31 cellular contexts compared by ENCODE assay signal in the genomic region with DNA sequence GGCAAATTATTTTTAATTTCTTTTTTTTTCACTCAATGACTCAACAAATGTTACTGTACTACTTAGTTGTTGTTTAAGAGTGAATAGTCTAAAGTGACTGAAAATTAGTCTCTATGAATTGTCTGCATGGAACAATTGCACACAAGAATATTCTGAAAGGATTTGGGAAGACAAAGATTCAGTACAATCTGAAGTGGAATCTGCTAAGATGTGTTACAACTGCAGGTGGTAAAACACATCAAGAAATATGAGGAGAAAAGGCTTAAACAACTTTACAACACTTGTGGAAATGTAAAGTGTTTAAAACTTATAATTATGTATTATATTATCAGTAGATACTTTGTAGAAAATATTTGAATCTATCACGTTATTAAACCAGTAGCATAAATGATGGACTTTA.
DNase-seq lines count a peak whose midpoint lies in the region; ATAC-seq, FAIRE-seq and TF ChIP-seq lines count a peak whose summit lies in the region.
"Had no signal": no experiment of that assay in that cellular context is flagged by ENCODE, and none has a peak within 500 bp of the region (broad histone marks: within the 10 kb centered on the region; RNA-seq: fewer than 3 reads in every experiment).

No MANE protein-coding gene starts in this region.

- H3K9ac ChIP-seq in HepG2 (ENCODE audit: insufficient read depth, low read depth, low read length): no peak overlapping the region
- H3K9ac ChIP-seq: BLaER1; BLaER1 treated with 17β-estradiol and CSF1 and Interleukin-3, amounts not matched to agents 10 nM and 100 nM had no signal

- ATAC-seq in HepG2: no peak
- ATAC-seq in right lobe of liver: no peak
- ATAC-seq: A549; CD8-positive, alpha-beta T cell had no signal

- no peaks in the 10 kb centered on the region for H3K79me2 ChIP-seq in HepG2 (ENCODE audit: insufficient read depth, low read length)

- H2AFZ ChIP-seq in HepG2 (ENCODE audit: low read length): no peak overlapping the region

- no TSS peak for BruUV-seq in HepG2 (replicated peaks; lab: Mats Ljungman, UMichigan)

- TF ChIP-seq CTCF in HepG2 (CRISPR knock-in tag; IDR thresholded peaks at IDR 0.05) (no peak), right lobe of liver (IDR thresholded peaks at IDR 0.05) (no peak), HEK293 (tag by site-specific recombination; IDR thresholded peaks at IDR 0.05) (no peak)

- TF ChIP-seq EP300 in HepG2 (IDR thresholded peaks at IDR 0.05; ENCODE audit: low read depth in 2 of 2, low read length in 2 of 2) (no peak), HepG2 (CRISPR knock-in tag; IDR thresholded peaks at IDR 0.05; ENCODE audit: borderline replicate concordance) (no peak)

- intact Hi-C loops in HepG2 (cut with micrococcal nuclease; ENCODE audit: unreplicated experiment) (no loop called here), right lobe of liver (cut with DNase I) (no loop called here)

- no peaks in the 10 kb centered on the region for H4K20me1 ChIP-seq in HepG2 (ENCODE audit: insufficient read depth, low read length)
- H4K20me1 ChIP-seq: BLaER1; BLaER1 treated with 17β-estradiol and CSF1 and Interleukin-3, amounts not matched to agents 10 nM and 100 nM had no signal

- TF ChIP-seq RAD21 in HepG2 (CRISPR knock-in tag; IDR thresholded peaks at IDR 0.05): no peak

- H3K4me2 ChIP-seq in HepG2 (ENCODE audit: low read depth, low read length): no peak overlapping the region
- H3K4me2 ChIP-seq: A549; BLaER1; BLaER1 treated with 17β-estradiol and CSF1 and Interleukin-3, amounts not matched to agents 10 nM and 100 nM had no signal

- POLR2A ChIA-PET in HepG2 (lab: Yijun Ruan, JAX) (no interaction called here), HEK293 (lab: Yijun Ruan, JAX) (no interaction called here)

- no peak overlapping the region for H3K4me3 ChIP-seq in HepG2 (replicated peaks in 1 of 3; ENCODE audit: insufficient read depth in 1 of 3, low read depth in 2 of 3, low read length in 3 of 3)
- no peak overlapping the region for H3K4me3 ChIP-seq in right lobe of liver
- H3K4me3 ChIP-seq in HEK293 (ENCODE audit: low read depth, low read length): no peak overlapping the region
- H3K4me3 ChIP-seq: A549; BLaER1; BLaER1 treated with 17β-estradiol and CSF1 and Interleukin-3, amounts not matched to agents 10 nM and 100 nM had no signal

- H3K27me3 ChIP-seq in HepG2 (ENCODE audit: control insufficient read depth in 1 of 2, insufficient read depth in 2 of 2, low read length in 2 of 2) (no peaks in the 10 kb centered on the region), right lobe of liver (no peaks in the 10 kb centered on the region)
- H3K27me3 ChIP-seq: BE2C; BLaER1; BLaER1 treated with 17β-estradiol and CSF1 and Interleukin-3, amounts not matched to agents 10 nM and 100 nM had no signal

- TF ChIP-seq POLR2A in HepG2 (IDR thresholded peaks at IDR 0.05; ENCODE audit: insufficient read depth in 1 of 2, low read depth in 2 of 2, low read length in 2 of 2): no peak
- no peak for TF ChIP-seq POLR2A in right lobe of liver (IDR thresholded peaks at IDR 0.05)

- H3K27ac ChIP-seq in HepG2 (ENCODE audit: extremely low read length, insufficient read depth, low read length): no peak overlapping the region
- no peak overlapping the region for H3K27ac ChIP-seq in right lobe of liver
- H3K27ac ChIP-seq in HEK293 (ENCODE audit: extremely low read depth, low read depth, low read length): no peak overlapping the region
- H3K27ac ChIP-seq: 22Rv1; A549; BLaER1; BLaER1 treated with 17β-estradiol and CSF1 and Interleukin-3, amounts not matched to agents 10 nM and 100 nM; C4-2B had no signal

- WGBS in HepG2 (ENCODE audit: low lambda C conversion rate): 83% methylated on average over 1 of the region's 1 CpG
- 79% methylated on average over 1 of the region's 1 CpG for WGBS in right lobe of liver (ENCODE audit: insufficient coverage, low coverage, low lambda C conversion rate, missing lambda C conversion rate)

- H3K9me3 ChIP-seq in HepG2 (ENCODE audit: low read length) (no peaks in the 10 kb centered on the region), right lobe of liver (no peaks in the 10 kb centered on the region), HEK293 (ENCODE audit: control insufficient read depth, insufficient read depth, low read depth, low read length) (no peaks in the 10 kb centered on the region)
- H3K9me3 ChIP-seq: A549, BE2C had no signal

- DNase-seq in HepG2 (ENCODE audit: low spot score) (no peak), right lobe of liver (no peak)
- no peak for DNase-seq in stimulated activated naive CD4-positive, alpha-beta T cell treated with Interleukin-2 at 50 U/mL for 16 hours (lab: John Stamatoyannopoulos, UW)
- DNase-seq: 8988T; ACHN; AML-193; BE2C; C1 segment of cervical spinal cord; Caco-2; Calu3; CD4-positive, alpha-beta memory T cell; CD4-positive, alpha-beta T cell; CD4-positive, CD25-positive, alpha-beta regulatory T cell; CD8-positive, alpha-beta memory T cell; CD8-positive, alpha-beta T cell; COR-L47; DMS 273 treated with DMSO at 0.1 percent for 48 hours; DMS153; DMS53; DMS79; DMS79 treated with DMSO at 0.1 percent for 48 hours; DND-41; EL had no signal

- no peaks in the 10 kb centered on the region for H3K36me3 ChIP-seq in HepG2 (replicated peaks in 1 of 2; ENCODE audit: control insufficient read depth in 1 of 2, insufficient read depth in 2 of 2, low read length in 2 of 2)
- no peaks in the 10 kb centered on the region for H3K36me3 ChIP-seq in right lobe of liver
- no peaks in the 10 kb centered on the region for H3K36me3 ChIP-seq in HEK293 (ENCODE audit: control insufficient read depth in 2 of 2, insufficient read depth in 1 of 2, low read length in 2 of 2)
- H3K36me3 ChIP-seq: BE2C, BLaER1 had no signal

- in situ Hi-C loops in HepG2 (cut with HindIII; ENCODE audit: extremely low pct_ligation_motif_present, low pct_unique_long_range_greater_than_20kb): no loop called here

- CTCF ChIA-PET in HepG2 (lab: Yijun Ruan, JAX; ENCODE audit: low intra/inter-chr PET ratio, low total read pairs) (no interaction called here), HEK293 (lab: Yijun Ruan, JAX) (interaction anchor here (0.9 to 1.1 kb wide), 2 partner anchors 13 to 14 kb away, joined by 3 to 6 read pairs; no protein-coding TSS in a partner anchor)

- no peak for FAIRE-seq in HepG2 (lab: Jason Lieb, UNC)
- FAIRE-seq: A204.1, A549, D721Med had no signal

- no peaks in the 10 kb centered on the region for H3K4me1 ChIP-seq in HepG2 (ENCODE audit: insufficient read depth, low read length)
- H3K4me1 ChIP-seq in right lobe of liver: no peaks in the 10 kb centered on the region
- H3K4me1 ChIP-seq in HEK293 (ENCODE audit: control insufficient read depth, insufficient read depth, low read length): no peaks in the 10 kb centered on the region
- H3K4me1 ChIP-seq: A549; BE2C; BLaER1; BLaER1 treated with 17β-estradiol and CSF1 and Interleukin-3, amounts not matched to agents 10 nM and 100 nM; Caco-2 had no signal

TF ChIP-seq in HepG2, 621 proteins besides CTCF, POLR2A, EP300 and RAD21:
- TF ChIP-seq HDAC1 (CRISPR knock-in tag; IDR thresholded peaks at IDR 0.05) (no peak), SNAPC2 (CRISPR knock-in tag; IDR thresholded peaks at IDR 0.05) (no peak), ZNF510 (CRISPR knock-in tag; IDR thresholded peaks at IDR 0.05; ENCODE audit: low read depth) (peak; percentile 94; the same call in 1 of the 2 replicates)
TF ChIP-seq in HepG2: peak in this region for 1.

TF ChIP-seq in HEK293, 187 proteins besides CTCF, POLR2A, EP300 and RAD21:
- peak; percentile 87 for TF ChIP-seq ZNF510 (tag by site-specific recombination; IDR thresholded peaks at IDR 0.05; ENCODE audit: insufficient replicate concordance)
- no peak for TF ChIP-seq EGR2 (tag by site-specific recombination; IDR thresholded peaks at IDR 0.05; ENCODE audit: low read depth)

Comparison
In these comparisons a context has a peak if more than half of its experiments do, and no peak if none do; other contexts are left out.
1. Of the 63 proteins assayed by ChIP-seq in both HepG2 and HEK293: peak only in HepG2: none; only in HEK293: none; in both: ZNF510; in neither: 62.